Comparison of ENCODE assay signal across 16 cellular contexts in genomic region chr1:21568006-21568746, GRCh38. TPM values are rescaled to one million over a fixed set of nuclear protein-coding genes. Genes with fewer than 3 reads are reported as not detected.
DNase-seq lines count a peak whose midpoint lies in the region; TF ChIP-seq lines count a peak whose summit lies in the region.
"Had no signal": no experiment of that assay in that cellular context is flagged by ENCODE, and none has a peak within 500 bp of the region (broad histone marks: within the 10 kb centered on the region; RNA-seq: fewer than 3 reads in every experiment).

No MANE protein-coding gene starts in this region.

- H3K27me3 ChIP-seq in neural progenitor cell, result no peaks in the 10 kb centered on the region
- H3K27me3 ChIP-seq in sigmoid colon, result no peaks in the 10 kb centered on the region
- H3K27me3 ChIP-seq: Peyer's patch had no signal

- peaks cover 6% of the 10 kb centered on the region for H3K27me3 Mint-ChIP-seq in neural progenitor cell (ENCODE audit: insufficient read depth, low read depth)

- DNase-seq in ELR (ENCODE audit: low read depth) (peak; percentile 66), NCI-H524 treated with DMSO at 0.1 percent for 48 hours (lab: John Stamatoyannopoulos, UW) (peak; percentile 31), dermis blood vessel endothelial cell (peak; percentile 64), neural progenitor cell (ENCODE audit: low spot score) (no peak), sigmoid colon (no peak), SIG-M5 treated with dmso at 0.1 percent for 504 hours (lab: John Stamatoyannopoulos, UW; ENCODE audit: unreplicated experiment) (no peak), NCI-H1694 treated with DMSO at 0.1 percent for 48 hours (lab: John Stamatoyannopoulos, UW) (no peak)
- no peak for DNase-seq in central memory CD4-positive, alpha-beta T cell
- DNase-seq: activated CD8-positive, alpha-beta T cell treated with anti-CD3 and anti-CD28 coated beads, Interleukin-2, amount 10 ng/mL, durations not matched to agents 7 days and 5 days; activated effector memory CD4-positive, alpha-beta T cell treated with anti-CD3 and anti-CD28 coated beads, Interleukin-2, amount 50 U/mL, for 16 hours; GF-D8; GOT3; Peyer's patch; stimulated activated CD4-positive, alpha-beta T cell treated with anti-CD3 and anti-CD28 coated beads, Interleukin-4, amount 100 ng/mL, for 24 hours; T1000 had no signal

- no peaks in the 10 kb centered on the region for H3K36me3 ChIP-seq in neural progenitor cell
- no peaks in the 10 kb centered on the region for H3K36me3 ChIP-seq in sigmoid colon
- H3K36me3 ChIP-seq: Peyer's patch had no signal

- H3K9me3 ChIP-seq in neural progenitor cell (ENCODE audit: low read depth), result no peaks in the 10 kb centered on the region
- no peaks in the 10 kb centered on the region for H3K9me3 ChIP-seq in sigmoid colon
- H3K9me3 ChIP-seq: Peyer's patch had no signal

- no peak overlapping the region for H3K4me2 ChIP-seq in neural progenitor cell

- H3K27ac Mint-ChIP-seq in neural progenitor cell, result peak overlapping the region; percentile 90
- H3K27ac Mint-ChIP-seq: activated CD8-positive, alpha-beta T cell treated with anti-CD3 and anti-CD28 coated beads, Interleukin-2, amount 10 ng/mL, durations not matched to agents 7 days and 5 days; stimulated activated naive CD8-positive, alpha-beta T cell treated with anti-CD3 and anti-CD28 coated beads, Interleukin-15, Interleukin-2, amounts not matched to agents 100 ng/mL and 50 ng/mL, for 24 hours had no signal

- peaks cover 7% of the 10 kb centered on the region for H4K20me1 ChIP-seq in neural progenitor cell (ENCODE audit: low read depth)

- no peaks in the 10 kb centered on the region for H3K79me2 ChIP-seq in neural progenitor cell (ENCODE audit: low read depth)

- no peaks in the 10 kb centered on the region for H3K4me1 ChIP-seq in neural progenitor cell
- no peaks in the 10 kb centered on the region for H3K4me1 ChIP-seq in sigmoid colon
- H3K4me1 ChIP-seq: Peyer's patch had no signal

- no peak overlapping the region for H3K27ac ChIP-seq in neural progenitor cell
- H3K27ac ChIP-seq in sigmoid colon, result no peak overlapping the region
- H3K27ac ChIP-seq: Peyer's patch had no signal

- intact Hi-C loops in sigmoid colon (cut with DNase I), result no loop called here

- H3K36me3 Mint-ChIP-seq in neural progenitor cell, result no peaks in the 10 kb centered on the region

- H3K9ac ChIP-seq in neural progenitor cell, result peak overlapping the region; percentile 32

- H3K4me3 ChIP-seq in neural progenitor cell (no peak overlapping the region), sigmoid colon (no peak overlapping the region)
- H3K4me3 ChIP-seq: Peyer's patch had no signal

- WGBS in sigmoid colon, 2 donors, result 90% methylated on average over 15 of the region's 15 CpGs

- no peak overlapping the region for H2AFZ ChIP-seq in neural progenitor cell (replicated peaks)

- TF ChIP-seq EP300 in sigmoid colon (IDR thresholded peaks at IDR 0.05), result no peak

- no peak for TF ChIP-seq POLR2A in sigmoid colon (IDR thresholded peaks at IDR 0.05)

- no peaks in the 10 kb centered on the region for H3K9me3 Mint-ChIP-seq in neural progenitor cell
- H3K9me3 Mint-ChIP-seq: stimulated activated naive CD8-positive, alpha-beta T cell treated with anti-CD3 and anti-CD28 coated beads, Interleukin-15, Interleukin-2, amounts not matched to agents 100 ng/mL and 50 ng/mL, for 24 hours had no signal

- TF ChIP-seq CTCF in neural progenitor cell (IDR thresholded peaks at IDR 0.05) (no peak), sigmoid colon (IDR thresholded peaks at IDR 0.05) (no peak)

- H3K4me1 Mint-ChIP-seq in neural progenitor cell, result peaks cover 35% of the 10 kb centered on the region

- H3F3A ChIP-seq in neural progenitor cell (ENCODE audit: low read depth), result peaks cover 6% of the 10 kb centered on the region

- no peak overlapping the region for H3K4me3 Mint-ChIP-seq in neural progenitor cell
- H3K4me3 Mint-ChIP-seq: activated CD8-positive, alpha-beta T cell treated with anti-CD3 and anti-CD28 coated beads, Interleukin-2, amount 10 ng/mL, durations not matched to agents 7 days and 5 days; stimulated activated naive CD8-positive, alpha-beta T cell treated with anti-CD3 and anti-CD28 coated beads, Interleukin-15, Interleukin-2, amounts not matched to agents 100 ng/mL and 50 ng/mL, for 24 hours had no signal

RNA-seq across cellular contexts. Expression of gene ALPL, which starts 59.0 kb away (rescaled TPM):
- total RNA-seq in dermis blood vessel endothelial cell, result 0.19 and 0.34 TPM in 2 replicates
- 51.3 and 114 TPM in 2 replicates for total RNA-seq in neural progenitor cell (ENCODE audit: low replicate concordance)
- total RNA-seq in sigmoid colon, result 1 to 10 TPM in 2 of 4 donors, under 1 TPM in 2; 0.36 to 4.7 (median 1.4) TPM
- 1 to 10 TPM; 2.1 to 7.8 (median 4.1) TPM for polyA plus RNA-seq in sigmoid colon
- total RNA-seq: activated CD8-positive, alpha-beta T cell treated with anti-CD3 and anti-CD28 coated beads, Interleukin-2, amount 10 ng/mL, durations not matched to agents 7 days and 5 days had no signal

Comparison
In these comparisons a context has a peak if more than half of its experiments do, and no peak if none do; other contexts are left out.
1. DNase-seq: peak in ELR (single experiment), NCI-H524 treated with DMSO at 0.1 percent for 48 hours (single experiment) and dermis blood vessel endothelial cell (single experiment); none in neural progenitor cell (single experiment), sigmoid colon (single experiment), central memory CD4-positive, alpha-beta T cell (single experiment), SIG-M5 treated with dmso at 0.1 percent for 504 hours (single experiment) and NCI-H1694 treated with DMSO at 0.1 percent for 48 hours (single experiment).